Comparison of ENCODE assay signal across 1 cellular context in genomic region chr17:82408938-82409318, GRCh38.
TF ChIP-seq lines count a peak whose summit lies in the region.

No MANE protein-coding gene starts in this region.

TF ChIP-seq in GM23338, 12 proteins besides CTCF, POLR2A, EP300 and RAD21:
- TF ChIP-seq, protein P1, sequence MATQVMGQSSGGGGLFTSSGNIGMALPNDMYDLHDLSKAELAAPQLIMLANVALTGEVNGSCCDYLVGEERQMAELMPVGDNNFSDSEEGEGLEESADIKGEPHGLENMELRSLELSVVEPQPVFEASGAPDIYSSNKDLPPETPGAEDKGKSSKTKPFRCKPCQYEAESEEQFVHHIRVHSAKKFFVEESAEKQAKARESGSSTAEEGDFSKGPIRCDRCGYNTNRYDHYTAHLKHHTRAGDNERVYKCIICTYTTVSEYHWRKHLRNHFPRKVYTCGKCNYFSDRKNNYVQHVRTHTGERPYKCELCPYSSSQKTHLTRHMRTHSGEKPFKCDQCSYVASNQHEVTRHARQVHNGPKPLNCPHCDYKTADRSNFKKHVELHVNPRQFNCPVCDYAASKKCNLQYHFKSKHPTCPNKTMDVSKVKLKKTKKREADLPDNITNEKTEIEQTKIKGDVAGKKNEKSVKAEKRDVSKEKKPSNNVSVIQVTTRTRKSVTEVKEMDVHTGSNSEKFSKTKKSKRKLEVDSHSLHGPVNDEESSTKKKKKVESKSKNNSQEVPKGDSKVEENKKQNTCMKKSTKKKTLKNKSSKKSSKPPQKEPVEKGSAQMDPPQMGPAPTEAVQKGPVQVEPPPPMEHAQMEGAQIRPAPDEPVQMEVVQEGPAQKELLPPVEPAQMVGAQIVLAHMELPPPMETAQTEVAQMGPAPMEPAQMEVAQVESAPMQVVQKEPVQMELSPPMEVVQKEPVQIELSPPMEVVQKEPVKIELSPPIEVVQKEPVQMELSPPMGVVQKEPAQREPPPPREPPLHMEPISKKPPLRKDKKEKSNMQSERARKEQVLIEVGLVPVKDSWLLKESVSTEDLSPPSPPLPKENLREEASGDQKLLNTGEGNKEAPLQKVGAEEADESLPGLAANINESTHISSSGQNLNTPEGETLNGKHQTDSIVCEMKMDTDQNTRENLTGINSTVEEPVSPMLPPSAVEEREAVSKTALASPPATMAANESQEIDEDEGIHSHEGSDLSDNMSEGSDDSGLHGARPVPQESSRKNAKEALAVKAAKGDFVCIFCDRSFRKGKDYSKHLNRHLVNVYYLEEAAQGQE (IDR thresholded peaks at IDR 0.05; ENCODE audit: unreplicated experiment), result no peak
- TF ChIP-seq ZNF114 (CRISPR knock-in tag; IDR thresholded peaks at IDR 0.05), result no peak
- TF ChIP-seq CREB1 (CRISPR knock-in tag; IDR thresholded peaks at IDR 0.05; ENCODE audit: low read depth), result no peak
- TF ChIP-seq EZH2 (IDR thresholded peaks at IDR 0.05; ENCODE audit: low read depth, unreplicated experiment), result no peak
TF ChIP-seq in GM23338: peak in this region for 0.
